ENCODE assay signal across 1 cellular context in the genomic region with DNA sequence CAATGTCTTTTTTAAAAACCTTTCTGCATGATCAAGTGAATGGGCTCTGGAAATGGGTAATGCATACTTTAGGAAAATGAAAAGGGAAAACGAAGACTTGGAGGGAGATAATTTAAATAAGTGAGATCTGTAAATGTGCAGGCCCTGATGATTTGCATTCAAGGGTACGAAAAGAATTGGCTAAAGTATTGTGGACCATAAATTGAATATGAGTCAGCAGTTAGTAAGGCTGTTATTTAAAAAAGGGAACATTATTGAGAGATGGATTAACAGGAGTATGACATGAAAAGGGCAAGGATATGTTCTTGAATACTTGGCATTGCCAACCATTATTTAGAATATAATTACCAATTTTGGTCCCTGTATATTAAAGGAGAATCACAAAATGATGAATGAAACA.
TF ChIP-seq lines count a peak whose summit lies in the region.

No MANE protein-coding gene starts in this region.

TF ChIP-seq in GM23338, 12 proteins besides CTCF, POLR2A, EP300 and RAD21 (continued from another document):
- TF ChIP-seq, protein P1, sequence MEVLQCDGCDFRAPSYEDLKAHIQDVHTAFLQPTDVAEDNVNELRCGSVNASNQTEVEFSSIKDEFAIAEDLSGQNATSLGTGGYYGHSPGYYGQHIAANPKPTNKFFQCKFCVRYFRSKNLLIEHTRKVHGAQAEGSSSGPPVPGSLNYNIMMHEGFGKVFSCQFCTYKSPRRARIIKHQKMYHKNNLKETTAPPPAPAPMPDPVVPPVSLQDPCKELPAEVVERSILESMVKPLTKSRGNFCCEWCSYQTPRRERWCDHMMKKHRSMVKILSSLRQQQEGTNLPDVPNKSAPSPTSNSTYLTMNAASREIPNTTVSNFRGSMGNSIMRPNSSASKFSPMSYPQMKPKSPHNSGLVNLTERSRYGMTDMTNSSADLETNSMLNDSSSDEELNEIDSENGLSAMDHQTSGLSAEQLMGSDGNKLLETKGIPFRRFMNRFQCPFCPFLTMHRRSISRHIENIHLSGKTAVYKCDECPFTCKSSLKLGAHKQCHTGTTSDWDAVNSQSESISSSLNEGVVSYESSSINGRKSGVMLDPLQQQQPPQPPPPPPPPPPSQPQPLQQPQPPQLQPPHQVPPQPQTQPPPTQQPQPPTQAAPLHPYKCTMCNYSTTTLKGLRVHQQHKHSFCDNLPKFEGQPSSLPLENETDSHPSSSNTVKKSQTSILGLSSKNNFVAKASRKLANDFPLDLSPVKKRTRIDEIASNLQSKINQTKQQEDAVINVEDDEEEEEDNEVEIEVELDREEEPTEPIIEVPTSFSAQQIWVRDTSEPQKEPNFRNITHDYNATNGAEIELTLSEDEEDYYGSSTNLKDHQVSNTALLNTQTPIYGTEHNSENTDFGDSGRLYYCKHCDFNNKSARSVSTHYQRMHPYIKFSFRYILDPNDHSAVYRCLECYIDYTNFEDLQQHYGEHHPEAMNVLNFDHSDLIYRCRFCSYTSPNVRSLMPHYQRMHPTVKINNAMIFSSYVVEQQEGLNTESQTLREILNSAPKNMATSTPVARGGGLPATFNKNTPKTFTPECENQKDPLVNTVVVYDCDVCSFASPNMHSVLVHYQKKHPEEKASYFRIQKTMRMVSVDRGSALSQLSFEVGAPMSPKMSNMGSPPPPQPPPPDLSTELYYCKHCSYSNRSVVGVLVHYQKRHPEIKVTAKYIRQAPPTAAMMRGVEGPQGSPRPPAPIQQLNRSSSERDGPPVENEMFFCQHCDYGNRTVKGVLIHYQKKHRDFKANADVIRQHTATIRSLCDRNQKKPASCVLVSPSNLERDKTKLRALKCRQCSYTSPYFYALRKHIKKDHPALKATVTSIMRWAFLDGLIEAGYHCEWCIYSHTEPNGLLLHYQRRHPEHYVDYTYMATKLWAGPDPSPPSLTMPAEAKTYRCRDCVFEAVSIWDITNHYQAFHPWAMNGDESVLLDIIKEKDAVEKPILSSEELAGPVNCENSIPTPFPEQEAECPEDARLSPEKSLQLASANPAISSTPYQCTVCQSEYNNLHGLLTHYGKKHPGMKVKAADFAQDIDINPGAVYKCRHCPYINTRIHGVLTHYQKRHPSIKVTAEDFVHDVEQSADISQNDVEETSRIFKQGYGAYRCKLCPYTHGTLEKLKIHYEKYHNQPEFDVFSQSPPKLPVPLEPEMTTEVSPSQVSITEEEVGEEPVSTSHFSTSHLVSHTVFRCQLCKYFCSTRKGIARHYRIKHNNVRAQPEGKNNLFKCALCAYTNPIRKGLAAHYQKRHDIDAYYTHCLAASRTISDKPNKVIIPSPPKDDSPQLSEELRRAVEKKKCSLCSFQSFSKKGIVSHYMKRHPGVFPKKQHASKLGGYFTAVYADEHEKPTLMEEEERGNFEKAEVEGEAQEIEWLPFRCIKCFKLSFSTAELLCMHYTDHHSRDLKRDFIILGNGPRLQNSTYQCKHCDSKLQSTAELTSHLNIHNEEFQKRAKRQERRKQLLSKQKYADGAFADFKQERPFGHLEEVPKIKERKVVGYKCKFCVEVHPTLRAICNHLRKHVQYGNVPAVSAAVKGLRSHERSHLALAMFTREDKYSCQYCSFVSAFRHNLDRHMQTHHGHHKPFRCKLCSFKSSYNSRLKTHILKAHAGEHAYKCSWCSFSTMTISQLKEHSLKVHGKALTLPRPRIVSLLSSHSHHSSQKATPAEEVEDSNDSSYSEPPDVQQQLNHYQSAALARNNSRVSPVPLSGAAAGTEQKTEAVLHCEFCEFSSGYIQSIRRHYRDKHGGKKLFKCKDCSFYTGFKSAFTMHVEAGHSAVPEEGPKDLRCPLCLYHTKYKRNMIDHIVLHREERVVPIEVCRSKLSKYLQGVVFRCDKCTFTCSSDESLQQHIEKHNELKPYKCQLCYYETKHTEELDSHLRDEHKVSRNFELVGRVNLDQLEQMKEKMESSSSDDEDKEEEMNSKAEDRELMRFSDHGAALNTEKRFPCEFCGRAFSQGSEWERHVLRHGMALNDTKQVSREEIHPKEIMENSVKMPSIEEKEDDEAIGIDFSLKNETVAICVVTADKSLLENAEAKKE (CRISPR knock-in tag; IDR thresholded peaks at IDR 0.05) = no peak
- TF ChIP-seq, protein P2, sequence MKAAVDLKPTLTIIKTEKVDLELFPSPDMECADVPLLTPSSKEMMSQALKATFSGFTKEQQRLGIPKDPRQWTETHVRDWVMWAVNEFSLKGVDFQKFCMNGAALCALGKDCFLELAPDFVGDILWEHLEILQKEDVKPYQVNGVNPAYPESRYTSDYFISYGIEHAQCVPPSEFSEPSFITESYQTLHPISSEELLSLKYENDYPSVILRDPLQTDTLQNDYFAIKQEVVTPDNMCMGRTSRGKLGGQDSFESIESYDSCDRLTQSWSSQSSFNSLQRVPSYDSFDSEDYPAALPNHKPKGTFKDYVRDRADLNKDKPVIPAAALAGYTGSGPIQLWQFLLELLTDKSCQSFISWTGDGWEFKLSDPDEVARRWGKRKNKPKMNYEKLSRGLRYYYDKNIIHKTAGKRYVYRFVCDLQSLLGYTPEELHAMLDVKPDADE (IDR thresholded peaks at IDR 0.05) = no peak
- no peak for TF ChIP-seq EZH2 (IDR thresholded peaks at IDR 0.05; ENCODE audit: low read depth, unreplicated experiment)
- no peak for TF ChIP-seq STAT1 (IDR thresholded peaks at IDR 0.05; ENCODE audit: unreplicated experiment)
- no peak for TF ChIP-seq JUNB (IDR thresholded peaks at IDR 0.05; ENCODE audit: unreplicated experiment)
- TF ChIP-seq ZNF331 (CRISPR knock-in tag; IDR thresholded peaks at IDR 0.05; ENCODE audit: low read depth) = no peak
- TF ChIP-seq ZNF114 (CRISPR knock-in tag; IDR thresholded peaks at IDR 0.05) = no peak
- TF ChIP-seq POLR2AphosphoS5 (IDR thresholded peaks at IDR 0.05; ENCODE audit: low read depth) = no peak
- TF ChIP-seq EZH2phosphoT487 (IDR thresholded peaks at IDR 0.05; ENCODE audit: unreplicated experiment) = no peak
- TF ChIP-seq, protein P3, sequence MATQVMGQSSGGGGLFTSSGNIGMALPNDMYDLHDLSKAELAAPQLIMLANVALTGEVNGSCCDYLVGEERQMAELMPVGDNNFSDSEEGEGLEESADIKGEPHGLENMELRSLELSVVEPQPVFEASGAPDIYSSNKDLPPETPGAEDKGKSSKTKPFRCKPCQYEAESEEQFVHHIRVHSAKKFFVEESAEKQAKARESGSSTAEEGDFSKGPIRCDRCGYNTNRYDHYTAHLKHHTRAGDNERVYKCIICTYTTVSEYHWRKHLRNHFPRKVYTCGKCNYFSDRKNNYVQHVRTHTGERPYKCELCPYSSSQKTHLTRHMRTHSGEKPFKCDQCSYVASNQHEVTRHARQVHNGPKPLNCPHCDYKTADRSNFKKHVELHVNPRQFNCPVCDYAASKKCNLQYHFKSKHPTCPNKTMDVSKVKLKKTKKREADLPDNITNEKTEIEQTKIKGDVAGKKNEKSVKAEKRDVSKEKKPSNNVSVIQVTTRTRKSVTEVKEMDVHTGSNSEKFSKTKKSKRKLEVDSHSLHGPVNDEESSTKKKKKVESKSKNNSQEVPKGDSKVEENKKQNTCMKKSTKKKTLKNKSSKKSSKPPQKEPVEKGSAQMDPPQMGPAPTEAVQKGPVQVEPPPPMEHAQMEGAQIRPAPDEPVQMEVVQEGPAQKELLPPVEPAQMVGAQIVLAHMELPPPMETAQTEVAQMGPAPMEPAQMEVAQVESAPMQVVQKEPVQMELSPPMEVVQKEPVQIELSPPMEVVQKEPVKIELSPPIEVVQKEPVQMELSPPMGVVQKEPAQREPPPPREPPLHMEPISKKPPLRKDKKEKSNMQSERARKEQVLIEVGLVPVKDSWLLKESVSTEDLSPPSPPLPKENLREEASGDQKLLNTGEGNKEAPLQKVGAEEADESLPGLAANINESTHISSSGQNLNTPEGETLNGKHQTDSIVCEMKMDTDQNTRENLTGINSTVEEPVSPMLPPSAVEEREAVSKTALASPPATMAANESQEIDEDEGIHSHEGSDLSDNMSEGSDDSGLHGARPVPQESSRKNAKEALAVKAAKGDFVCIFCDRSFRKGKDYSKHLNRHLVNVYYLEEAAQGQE (IDR thresholded peaks at IDR 0.05; ENCODE audit: unreplicated experiment) = no peak
- no peak for TF ChIP-seq NANOG (IDR thresholded peaks at IDR 0.05; ENCODE audit: borderline replicate concordance)
TF ChIP-seq in GM23338: peak in this region for 0.
